22 cellular contexts compared by ENCODE assay signal in the genomic region with DNA sequence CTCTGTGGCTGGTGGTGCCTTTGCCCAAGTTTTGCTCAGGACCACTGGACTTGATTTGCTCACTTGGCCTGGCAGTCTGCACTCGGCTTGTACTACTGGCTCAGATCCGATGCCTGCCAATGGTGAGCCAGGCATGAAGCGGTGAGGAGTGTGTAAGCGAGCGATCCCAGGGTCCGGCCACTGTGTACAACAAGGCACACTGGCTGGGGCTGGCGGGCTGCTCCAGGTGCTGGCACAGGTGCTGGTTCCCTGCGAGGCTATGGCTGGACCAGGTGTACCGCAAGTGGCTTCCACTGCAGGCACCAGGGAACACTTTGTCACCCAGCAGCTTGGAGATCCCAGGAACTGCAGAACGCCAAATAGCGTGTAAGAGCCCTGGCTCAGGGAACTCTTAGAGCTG.
"Had no signal": no experiment of that assay in that cellular context is flagged by ENCODE, and none has a peak within 500 bp of the region (broad histone marks: within the 10 kb centered on the region; RNA-seq: fewer than 3 reads in every experiment).

No MANE protein-coding gene starts in this region.

- H3K9me3 Mint-ChIP-seq: mesothelial cell of epicardium had no signal

- H3K27ac ChIP-seq: coronary artery, dorsolateral prefrontal cortex, esophagus muscularis mucosa, foreskin keratinocyte, gastroesophageal sphincter, heart left ventricle, hepatocyte, left ventricle myocardium inferior, lower lobe of right lung had no signal

- H3K27ac Mint-ChIP-seq: immature natural killer cell, mesothelial cell of epicardium had no signal

- H3K27me3 ChIP-seq: dorsolateral prefrontal cortex, esophagus muscularis mucosa, foreskin keratinocyte, gastroesophageal sphincter, heart left ventricle, hepatocyte had no signal

- H3K4me3 Mint-ChIP-seq: immature natural killer cell, mesothelial cell of epicardium had no signal

- H3K4me1 ChIP-seq: esophagus muscularis mucosa, foreskin keratinocyte, gastroesophageal sphincter, heart left ventricle, left ventricle myocardium inferior, lower lobe of right lung had no signal

- DNase-seq: dermis blood vessel endothelial cell; dorsolateral prefrontal cortex; effector CD4-positive, alpha-beta T cell; effector memory CD4-positive, alpha-beta T cell; foreskin keratinocyte; hypothalamus; immature natural killer cell; islet precursor cell; kidney; kidney glomerular epithelial cell; left colon; left ventricle myocardium inferior; lower lobe of right lung; mesenchymal stem cell; mucosa of descending colon had no signal

- H3K4me1 Mint-ChIP-seq: immature natural killer cell, mesothelial cell of epicardium had no signal

- H3K4me3 ChIP-seq: coronary artery, dorsolateral prefrontal cortex, esophagus muscularis mucosa, gastroesophageal sphincter, heart left ventricle, hepatocyte, left ventricle myocardium inferior, lower lobe of right lung, mucosa of descending colon had no signal

- H3K36me3 Mint-ChIP-seq: mesothelial cell of epicardium had no signal

- H3K36me3 ChIP-seq: esophagus muscularis mucosa, gastroesophageal sphincter, heart left ventricle, left ventricle myocardium inferior, lower lobe of right lung had no signal

- ATAC-seq: foreskin keratinocyte, gastroesophageal sphincter, heart left ventricle, left colon, left lobe of liver, lower lobe of right lung, mucosa of descending colon had no signal
